ENCODE assay signal across 8 cellular contexts in the genomic region with DNA sequence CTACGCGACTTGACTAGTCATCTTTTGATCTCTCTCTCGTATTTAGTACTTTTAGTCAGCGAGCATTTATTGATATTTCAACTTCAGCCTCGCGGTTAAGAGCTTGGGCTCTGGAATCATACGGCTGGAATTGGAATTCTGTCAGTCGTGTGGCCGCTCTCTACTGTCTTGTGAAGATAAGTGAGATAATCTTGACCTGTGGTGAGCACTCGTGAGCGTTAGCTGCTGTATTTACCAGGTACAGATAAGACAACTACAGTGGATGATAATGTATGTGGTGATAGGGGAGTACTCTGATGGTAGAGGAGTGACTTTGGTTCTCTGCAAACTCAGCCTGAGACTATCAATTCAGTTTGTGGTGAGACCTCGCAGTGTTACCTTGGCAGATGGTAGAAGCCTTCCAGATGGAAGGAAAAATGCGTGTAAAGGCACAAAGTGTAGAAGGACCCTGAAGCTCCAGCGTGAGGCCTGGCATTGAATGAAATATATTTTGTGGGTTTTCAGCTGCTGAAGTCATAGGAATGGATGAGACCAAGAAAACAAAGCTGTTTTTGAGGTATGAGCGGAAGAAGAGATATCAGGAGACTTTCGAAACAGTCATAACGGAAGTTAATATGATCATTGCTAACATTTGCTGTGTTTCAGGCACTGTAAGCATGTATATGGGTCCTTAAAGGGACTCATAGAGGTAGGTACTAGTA. TPM values are rescaled to one million over a fixed set of nuclear protein-coding genes. Genes with fewer than 3 reads are reported as not detected.
DNase-seq lines count a peak whose midpoint lies in the region; ATAC-seq and TF ChIP-seq lines count a peak whose summit lies in the region.

No MANE protein-coding gene starts in this region.

- H3K27me3 ChIP-seq in ACC112 (ENCODE audit: insufficient read depth, low read length) (no peaks in the 10 kb centered on the region), RWPE2 (ENCODE audit: insufficient read depth, poor library complexity, severe bottlenecking) (no peaks in the 10 kb centered on the region), neural progenitor cell (no peaks in the 10 kb centered on the region)

- H3K4me1 ChIP-seq in ACC112 (ENCODE audit: control insufficient read depth, insufficient read depth, low read length, unreplicated experiment) (peaks cover 35% of the 10 kb centered on the region), RWPE2 (ENCODE audit: insufficient read depth, poor library complexity, severe bottlenecking) (peaks cover 11% of the 10 kb centered on the region), neural progenitor cell (peaks cover 40% of the 10 kb centered on the region)

- intact Hi-C loops in left colon (cut with DNase I, micrococcal nuclease), result no loop called here

- H3K4me2 ChIP-seq in neural progenitor cell, result peak overlapping the region; percentile 96

- peaks cover 2% of the 10 kb centered on the region for H3K27me3 Mint-ChIP-seq in neural progenitor cell (ENCODE audit: insufficient read depth, low read depth)

- H3K79me2 ChIP-seq in ACC112 (ENCODE audit: control insufficient read depth, insufficient read depth, low read length, unreplicated experiment) (peaks cover 74% of the 10 kb centered on the region), neural progenitor cell (ENCODE audit: low read depth) (peaks cover 78% of the 10 kb centered on the region)

- H3K27ac ChIP-seq in ACC112 (ENCODE audit: low read depth, low read length) (peak overlapping the region; percentile 94), RWPE2 (ENCODE audit: poor library complexity, severe bottlenecking) (peak overlapping the region; percentile 76), neural progenitor cell (peak overlapping the region; percentile 91)

- H4K20me1 ChIP-seq in neural progenitor cell (ENCODE audit: low read depth), result peaks cover 52% of the 10 kb centered on the region

- H3K9me3 Mint-ChIP-seq in neural progenitor cell, result no peaks in the 10 kb centered on the region

- peak overlapping the region; percentile 98 for H3K4me3 ChIP-seq in ACC112 (ENCODE audit: low read depth, low read length)
- H3K4me3 ChIP-seq in RWPE2 (ENCODE audit: severe bottlenecking), result peak overlapping the region; percentile 65
- peak overlapping the region; percentile 86 for H3K4me3 ChIP-seq in neural progenitor cell

- H3K9me3 ChIP-seq in RWPE2 (ENCODE audit: severe bottlenecking) (no peaks in the 10 kb centered on the region), neural progenitor cell (ENCODE audit: low read depth) (no peaks in the 10 kb centered on the region)

- TF ChIP-seq CTCF in RWPE2 (IDR thresholded peaks at IDR 0.05; ENCODE audit: poor library complexity, severe bottlenecking), result no peak
- no peak for TF ChIP-seq CTCF in neural progenitor cell (IDR thresholded peaks at IDR 0.05)

- H3K4me1 Mint-ChIP-seq in neural progenitor cell, result peaks cover 35% of the 10 kb centered on the region

- peaks cover 2% of the 10 kb centered on the region for H3K36me3 Mint-ChIP-seq in neural progenitor cell

- no peak for DNase-seq in RWPE2 (ENCODE audit: low spot score)
- DNase-seq in cerebellar cortex (ENCODE audit: low spot score), result peak; percentile 55
- DNase-seq in neural progenitor cell (ENCODE audit: low spot score), result no peak
- no peak for DNase-seq in left colon
- no peak for DNase-seq in T-helper 9 cell

- H2AFZ ChIP-seq in ACC112 (ENCODE audit: low read length, unreplicated experiment) (peak overlapping the region; percentile 82), neural progenitor cell (replicated peaks) (peak overlapping the region; percentile 75)

- peak; percentile 36 for ATAC-seq in GM18511 (IDR thresholded peaks at IDR 0.05; ENCODE audit: unreplicated experiment)
- ATAC-seq in HG03064 (IDR thresholded peaks at IDR 0.05; ENCODE audit: low read depth, unreplicated experiment), result peak; percentile 30
- no peak for ATAC-seq in RWPE2 (ENCODE audit: low read depth)
- no peak for ATAC-seq in left colon

- H3F3A ChIP-seq in neural progenitor cell (ENCODE audit: low read depth), result peaks cover 31% of the 10 kb centered on the region

- H3K4me3 Mint-ChIP-seq in neural progenitor cell, result no peak overlapping the region

- H3K36me3 ChIP-seq in ACC112 (ENCODE audit: insufficient read depth, low read length) (peaks cover 12% of the 10 kb centered on the region), RWPE2 (ENCODE audit: low read depth) (peaks cover 34% of the 10 kb centered on the region), neural progenitor cell (peaks cover 10% of the 10 kb centered on the region)

- H3K27ac Mint-ChIP-seq in neural progenitor cell, result no peak overlapping the region

- H3K9ac ChIP-seq in neural progenitor cell, result peak overlapping the region; percentile 66

RNA-seq across cellular contexts. Expression of a gene that starts 0.7 kb away (rescaled TPM):
- total RNA-seq in neural progenitor cell (ENCODE audit: low replicate concordance), result 66.5 and 105 TPM in 2 replicates
- total RNA-seq in left colon, result 10 to 100 TPM; 24.3 to 33.3 TPM

RNA-seq across cellular contexts. Expression of a gene that starts 1.2 kb away (rescaled TPM):
- total RNA-seq in neural progenitor cell (ENCODE audit: low replicate concordance) (20.8 and 39.2 TPM in 2 replicates), left colon (10 to 100 TPM; 10.5 to 13.0 TPM)

Comparison
In these comparisons a context has a peak if more than half of its experiments do, and no peak if none do; other contexts are left out.
1. ATAC-seq: peak in GM18511 (single experiment) and HG03064 (single experiment); none in RWPE2 (single experiment) and left colon (single experiment).
2. Peak in every context shown above with its lines, with median percentiles within 50 percentile points of each other: H3K27ac ChIP-seq and H3K4me3 ChIP-seq.